In genomic region chr5:19531374-19531952, GRCh38 we compare ENCODE assay signal across 15 cellular contexts.
DNase-seq lines count a peak whose midpoint lies in the region; ATAC-seq and TF ChIP-seq lines count a peak whose summit lies in the region.
"Had no signal": no experiment of that assay in that cellular context is flagged by ENCODE, and none has a peak within 500 bp of the region (broad histone marks: within the 10 kb centered on the region; RNA-seq: fewer than 3 reads in every experiment).

No MANE protein-coding gene starts in this region.

- no peaks in the 10 kb centered on the region for H3K4me1 Mint-ChIP-seq in activated T-helper 17 cell treated with anti-CD3 and anti-CD28 coated beads, Interleukin-2, amount 50 U/mL, for 72 hours
- H3K4me1 Mint-ChIP-seq in activated T-cell treated with anti-CD3 and anti-CD28 coated beads, Interleukin-2, amount 50 U/mL, for 4 hours (ENCODE audit: low read depth): no peaks in the 10 kb centered on the region

- H3K4me3 ChIP-seq in left lung: no peak overlapping the region
- H3K4me3 ChIP-seq: cardiac muscle cell, hepatocyte had no signal

- TF ChIP-seq CTCF in left lung (IDR thresholded peaks at IDR 0.05): no peak
- no peak for TF ChIP-seq CTCF in GM10248 (IDR thresholded peaks at IDR 0.05; ENCODE audit: control extremely low read depth, extremely low read depth, low read depth, missing control alignments)

- peaks cover 0 to 10% of the 10 kb centered on the region in 2 donors for H3K9me3 ChIP-seq in left lung

- peaks cover 15% of the 10 kb centered on the region for H3K9me3 Mint-ChIP-seq in activated T-helper 17 cell treated with anti-CD3 and anti-CD28 coated beads, Interleukin-2, amount 50 U/mL, for 72 hours
- peaks cover 17% of the 10 kb centered on the region for H3K9me3 Mint-ChIP-seq in activated T-cell treated with anti-CD3 and anti-CD28 coated beads, Interleukin-2, amount 50 U/mL, for 4 hours

- no peaks in the 10 kb centered on the region for H3K36me3 ChIP-seq in left lung
- H3K36me3 ChIP-seq: cardiac muscle cell had no signal

- no peak overlapping the region for H3K27ac Mint-ChIP-seq in activated T-helper 17 cell treated with anti-CD3 and anti-CD28 coated beads, Interleukin-2, amount 50 U/mL, for 72 hours

- CTCF ChIA-PET in GM10248 (lab: Yijun Ruan, JAX): no interaction called here

- no peaks in the 10 kb centered on the region for H3K36me3 Mint-ChIP-seq in activated T-helper 17 cell treated with anti-CD3 and anti-CD28 coated beads, Interleukin-2, amount 50 U/mL, for 72 hours (ENCODE audit: low read depth)
- no peaks in the 10 kb centered on the region for H3K36me3 Mint-ChIP-seq in activated T-cell treated with anti-CD3 and anti-CD28 coated beads, Interleukin-2, amount 50 U/mL, for 4 hours (ENCODE audit: insufficient read depth)

- H3K4me3 Mint-ChIP-seq in activated T-helper 17 cell treated with anti-CD3 and anti-CD28 coated beads, Interleukin-2, amount 50 U/mL, for 72 hours: no peak overlapping the region
- H3K4me3 Mint-ChIP-seq in activated T-cell treated with anti-CD3 and anti-CD28 coated beads, Interleukin-2, amount 50 U/mL, for 4 hours: no peak overlapping the region

- POLR2A ChIA-PET in GM10248 (lab: Yijun Ruan, JAX): no interaction called here

- H3K4me1 ChIP-seq in left lung: no peaks in the 10 kb centered on the region

- intact Hi-C loops in left lung (cut with DNase I): no loop called here

- no peaks in the 10 kb centered on the region for H3K27me3 Mint-ChIP-seq in activated T-helper 17 cell treated with anti-CD3 and anti-CD28 coated beads, Interleukin-2, amount 50 U/mL, for 72 hours
- no peaks in the 10 kb centered on the region for H3K27me3 Mint-ChIP-seq in activated T-cell treated with anti-CD3 and anti-CD28 coated beads, Interleukin-2, amount 50 U/mL, for 4 hours (ENCODE audit: low read depth)

- no peak overlapping the region for H3K27ac ChIP-seq in left lung
- H3K27ac ChIP-seq: 22Rv1, cardiac muscle cell, hepatocyte, HL-60 had no signal

- DNase-seq in DMS 273 (lab: John Stamatoyannopoulos, UW; ENCODE audit: unreplicated experiment) (peak; percentile 8), DMS 273 treated with DMSO at 0.1 percent for 48 hours (lab: John Stamatoyannopoulos, UW) (no peak), NCI-H2029 (lab: John Stamatoyannopoulos, UW) (peak; percentile 41), left lung (no peak), GM10248 (ENCODE audit: extremely low spot score) (no peak)
- no peak for DNase-seq in activated T-cell treated with anti-CD3 and anti-CD28 coated beads, Interleukin-2, amount 50 U/mL, for 4 hours
- DNase-seq: activated effector memory CD4-positive, alpha-beta T cell treated with anti-CD3 and anti-CD28 coated beads, Interleukin-2, amount 50 U/mL, for 16 hours; stimulated activated CD4-positive, alpha-beta T cell treated with anti-CD3 and anti-CD28 coated beads, Interleukin-12 subunit alpha, Interleukin-12 subunit beta, amount 100 ng/mL, for 4 hours; T-helper 1 cell had no signal

- ATAC-seq in activated T-helper 17 cell treated with anti-CD3 and anti-CD28 coated beads, Interleukin-2, amount 50 U/mL, for 72 hours (replicated peaks): peak; percentile 46
- peak; percentile 57 for ATAC-seq in left lung
- ATAC-seq in GM19035 (IDR thresholded peaks at IDR 0.05; ENCODE audit: unreplicated experiment): no peak
- no peak for ATAC-seq in activated T-cell treated with anti-CD3 and anti-CD28 coated beads, Interleukin-2, amount 50 U/mL, for 4 hours

- no peaks in the 10 kb centered on the region for H3K27me3 ChIP-seq in left lung
- H3K27me3 ChIP-seq: cardiac muscle cell, hepatocyte had no signal

Comparison
In these comparisons a context has a peak if more than half of its experiments do, and no peak if none do; other contexts are left out.
1. DNase-seq: peak in DMS 273 (single experiment) and NCI-H2029 (single experiment); none in DMS 273 treated with DMSO at 0.1 percent for 48 hours (single experiment), left lung (0 of 2), GM10248 (single experiment) and activated T-cell treated with anti-CD3 and anti-CD28 coated beads, Interleukin-2, amount 50 U/mL, for 4 hours (single experiment).
2. ATAC-seq: peak in activated T-helper 17 cell treated with anti-CD3 and anti-CD28 coated beads, Interleukin-2, amount 50 U/mL, for 72 hours (single experiment) and left lung (single experiment); none in GM19035 (single experiment) and activated T-cell treated with anti-CD3 and anti-CD28 coated beads, Interleukin-2, amount 50 U/mL, for 4 hours (0 of 2).